In the genomic region with DNA sequence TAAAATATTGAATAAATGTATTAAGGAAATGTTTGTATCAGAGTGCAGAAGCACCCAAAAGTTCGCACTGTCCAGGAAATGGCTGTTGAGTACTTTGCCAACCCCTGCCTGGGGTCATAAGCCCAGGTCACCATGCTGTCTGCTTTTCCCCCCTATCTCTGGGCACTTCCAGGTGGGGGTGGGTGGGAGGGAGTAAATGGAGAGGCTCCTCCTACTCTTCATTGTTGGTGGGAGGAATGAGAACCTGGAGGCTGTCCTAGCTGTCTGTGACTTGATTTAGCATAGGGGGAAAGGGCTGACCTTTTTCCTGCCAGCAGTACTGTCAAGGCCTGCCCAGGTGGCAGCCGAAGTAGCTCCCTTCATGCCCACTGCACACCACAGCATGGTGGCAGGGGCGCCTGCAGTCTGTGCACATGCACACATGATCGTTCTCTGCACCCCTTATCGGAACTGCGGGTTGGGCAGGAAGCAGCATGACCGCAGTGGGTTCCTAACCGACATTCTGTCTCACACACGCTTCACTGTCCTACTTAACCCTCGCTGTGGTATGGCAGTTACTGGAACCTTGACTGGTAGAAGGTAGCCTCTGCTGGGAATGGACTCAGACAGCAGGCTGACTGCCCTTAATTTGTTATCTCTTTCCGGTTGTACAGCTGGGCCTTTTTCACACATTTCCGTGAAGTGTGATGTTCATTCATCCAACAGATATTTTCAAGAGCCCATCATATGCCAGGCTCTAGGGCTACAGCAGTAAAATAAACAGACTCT, we compare ENCODE assay signal across 1 cellular context.
TF ChIP-seq lines count a peak whose summit lies in the region.

No MANE protein-coding gene starts in this region.

TF ChIP-seq in H1, 55 proteins besides CTCF, POLR2A, EP300 and RAD21 (continued from another document):
- TF ChIP-seq, protein P1, sequence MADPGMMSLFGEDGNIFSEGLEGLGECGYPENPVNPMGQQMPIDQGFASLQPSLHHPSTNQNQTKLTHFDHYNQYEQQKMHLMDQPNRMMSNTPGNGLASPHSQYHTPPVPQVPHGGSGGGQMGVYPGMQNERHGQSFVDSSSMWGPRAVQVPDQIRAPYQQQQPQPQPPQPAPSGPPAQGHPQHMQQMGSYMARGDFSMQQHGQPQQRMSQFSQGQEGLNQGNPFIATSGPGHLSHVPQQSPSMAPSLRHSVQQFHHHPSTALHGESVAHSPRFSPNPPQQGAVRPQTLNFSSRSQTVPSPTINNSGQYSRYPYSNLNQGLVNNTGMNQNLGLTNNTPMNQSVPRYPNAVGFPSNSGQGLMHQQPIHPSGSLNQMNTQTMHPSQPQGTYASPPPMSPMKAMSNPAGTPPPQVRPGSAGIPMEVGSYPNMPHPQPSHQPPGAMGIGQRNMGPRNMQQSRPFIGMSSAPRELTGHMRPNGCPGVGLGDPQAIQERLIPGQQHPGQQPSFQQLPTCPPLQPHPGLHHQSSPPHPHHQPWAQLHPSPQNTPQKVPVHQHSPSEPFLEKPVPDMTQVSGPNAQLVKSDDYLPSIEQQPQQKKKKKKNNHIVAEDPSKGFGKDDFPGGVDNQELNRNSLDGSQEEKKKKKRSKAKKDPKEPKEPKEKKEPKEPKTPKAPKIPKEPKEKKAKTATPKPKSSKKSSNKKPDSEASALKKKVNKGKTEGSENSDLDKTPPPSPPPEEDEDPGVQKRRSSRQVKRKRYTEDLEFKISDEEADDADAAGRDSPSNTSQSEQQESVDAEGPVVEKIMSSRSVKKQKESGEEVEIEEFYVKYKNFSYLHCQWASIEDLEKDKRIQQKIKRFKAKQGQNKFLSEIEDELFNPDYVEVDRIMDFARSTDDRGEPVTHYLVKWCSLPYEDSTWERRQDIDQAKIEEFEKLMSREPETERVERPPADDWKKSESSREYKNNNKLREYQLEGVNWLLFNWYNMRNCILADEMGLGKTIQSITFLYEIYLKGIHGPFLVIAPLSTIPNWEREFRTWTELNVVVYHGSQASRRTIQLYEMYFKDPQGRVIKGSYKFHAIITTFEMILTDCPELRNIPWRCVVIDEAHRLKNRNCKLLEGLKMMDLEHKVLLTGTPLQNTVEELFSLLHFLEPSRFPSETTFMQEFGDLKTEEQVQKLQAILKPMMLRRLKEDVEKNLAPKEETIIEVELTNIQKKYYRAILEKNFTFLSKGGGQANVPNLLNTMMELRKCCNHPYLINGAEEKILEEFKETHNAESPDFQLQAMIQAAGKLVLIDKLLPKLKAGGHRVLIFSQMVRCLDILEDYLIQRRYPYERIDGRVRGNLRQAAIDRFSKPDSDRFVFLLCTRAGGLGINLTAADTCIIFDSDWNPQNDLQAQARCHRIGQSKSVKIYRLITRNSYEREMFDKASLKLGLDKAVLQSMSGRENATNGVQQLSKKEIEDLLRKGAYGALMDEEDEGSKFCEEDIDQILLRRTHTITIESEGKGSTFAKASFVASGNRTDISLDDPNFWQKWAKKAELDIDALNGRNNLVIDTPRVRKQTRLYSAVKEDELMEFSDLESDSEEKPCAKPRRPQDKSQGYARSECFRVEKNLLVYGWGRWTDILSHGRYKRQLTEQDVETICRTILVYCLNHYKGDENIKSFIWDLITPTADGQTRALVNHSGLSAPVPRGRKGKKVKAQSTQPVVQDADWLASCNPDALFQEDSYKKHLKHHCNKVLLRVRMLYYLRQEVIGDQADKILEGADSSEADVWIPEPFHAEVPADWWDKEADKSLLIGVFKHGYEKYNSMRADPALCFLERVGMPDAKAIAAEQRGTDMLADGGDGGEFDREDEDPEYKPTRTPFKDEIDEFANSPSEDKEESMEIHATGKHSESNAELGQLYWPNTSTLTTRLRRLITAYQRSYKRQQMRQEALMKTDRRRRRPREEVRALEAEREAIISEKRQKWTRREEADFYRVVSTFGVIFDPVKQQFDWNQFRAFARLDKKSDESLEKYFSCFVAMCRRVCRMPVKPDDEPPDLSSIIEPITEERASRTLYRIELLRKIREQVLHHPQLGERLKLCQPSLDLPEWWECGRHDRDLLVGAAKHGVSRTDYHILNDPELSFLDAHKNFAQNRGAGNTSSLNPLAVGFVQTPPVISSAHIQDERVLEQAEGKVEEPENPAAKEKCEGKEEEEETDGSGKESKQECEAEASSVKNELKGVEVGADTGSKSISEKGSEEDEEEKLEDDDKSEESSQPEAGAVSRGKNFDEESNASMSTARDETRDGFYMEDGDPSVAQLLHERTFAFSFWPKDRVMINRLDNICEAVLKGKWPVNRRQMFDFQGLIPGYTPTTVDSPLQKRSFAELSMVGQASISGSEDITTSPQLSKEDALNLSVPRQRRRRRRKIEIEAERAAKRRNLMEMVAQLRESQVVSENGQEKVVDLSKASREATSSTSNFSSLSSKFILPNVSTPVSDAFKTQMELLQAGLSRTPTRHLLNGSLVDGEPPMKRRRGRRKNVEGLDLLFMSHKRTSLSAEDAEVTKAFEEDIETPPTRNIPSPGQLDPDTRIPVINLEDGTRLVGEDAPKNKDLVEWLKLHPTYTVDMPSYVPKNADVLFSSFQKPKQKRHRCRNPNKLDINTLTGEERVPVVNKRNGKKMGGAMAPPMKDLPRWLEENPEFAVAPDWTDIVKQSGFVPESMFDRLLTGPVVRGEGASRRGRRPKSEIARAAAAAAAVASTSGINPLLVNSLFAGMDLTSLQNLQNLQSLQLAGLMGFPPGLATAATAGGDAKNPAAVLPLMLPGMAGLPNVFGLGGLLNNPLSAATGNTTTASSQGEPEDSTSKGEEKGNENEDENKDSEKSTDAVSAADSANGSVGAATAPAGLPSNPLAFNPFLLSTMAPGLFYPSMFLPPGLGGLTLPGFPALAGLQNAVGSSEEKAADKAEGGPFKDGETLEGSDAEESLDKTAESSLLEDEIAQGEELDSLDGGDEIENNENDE (IDR thresholded peaks at IDR 0.05; ENCODE audit: insufficient replicate concordance, low read length) = no peak
- TF ChIP-seq KDM4A (IDR thresholded peaks at IDR 0.05; ENCODE audit: low read depth, low read length, severe bottlenecking) (no peak), SP1 (IDR thresholded peaks at IDR 0.05; ENCODE audit: low read depth, low read length) (no peak), JUN (IDR thresholded peaks at IDR 0.05; ENCODE audit: low read depth, low read length) (no peak), KDM5A (IDR thresholded peaks at IDR 0.05; ENCODE audit: low read length) (no peak), TAF7 (optimal IDR thresholded peaks at IDR 0.05; ENCODE audit: borderline replicate concordance, low read depth, low read length) (no peak)
- TF ChIP-seq, protein P2, sequence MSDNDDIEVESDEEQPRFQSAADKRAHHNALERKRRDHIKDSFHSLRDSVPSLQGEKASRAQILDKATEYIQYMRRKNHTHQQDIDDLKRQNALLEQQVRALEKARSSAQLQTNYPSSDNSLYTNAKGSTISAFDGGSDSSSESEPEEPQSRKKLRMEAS (IDR thresholded peaks at IDR 0.05) = no peak
